Comparison of ENCODE assay signal across 23 cellular contexts in the genomic region with DNA sequence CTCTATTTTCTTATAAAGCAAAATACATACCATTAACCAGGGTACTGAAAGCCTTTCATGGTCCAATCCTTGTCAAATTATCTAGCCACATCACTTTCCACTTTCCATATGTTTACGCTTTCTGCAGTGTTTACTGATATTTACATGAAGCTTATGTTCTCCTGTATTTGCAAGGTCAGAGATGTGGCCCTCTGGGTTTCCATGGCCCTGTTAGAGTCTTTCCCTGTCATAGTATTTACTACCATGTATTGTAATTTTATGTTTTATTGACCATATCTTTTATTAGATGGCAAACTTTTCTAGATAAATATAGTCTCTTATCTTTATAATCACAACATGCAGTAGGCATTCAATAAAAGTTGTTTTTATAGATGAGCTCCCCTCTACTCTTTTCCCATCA.
"Had no signal": no experiment of that assay in that cellular context is flagged by ENCODE, and none has a peak within 500 bp of the region (broad histone marks: within the 10 kb centered on the region; RNA-seq: fewer than 3 reads in every experiment).

No MANE protein-coding gene starts in this region.

- H3K27me3 ChIP-seq: esophagus squamous epithelium, pancreas, testis, tibial nerve, upper lobe of right lung, vagina had no signal

- H3K36me3 Mint-ChIP-seq: naive B cell; stimulated activated effector memory CD8-positive, alpha-beta T cell treated with anti-CD3 and anti-CD28 coated beads, Interleukin-12 subunit alpha, Interleukin-12 subunit beta, amount 100 ng/mL, for 72 hours had no signal

- H3K9me3 Mint-ChIP-seq: stimulated activated effector memory CD8-positive, alpha-beta T cell treated with anti-CD3 and anti-CD28 coated beads, Interleukin-12 subunit alpha, Interleukin-12 subunit beta, amount 100 ng/mL, for 72 hours; stimulated activated naive CD8-positive, alpha-beta T cell treated with anti-CD3 and anti-CD28 coated beads, Interleukin-15, Interleukin-2, amounts not matched to agents 100 ng/mL and 50 ng/mL, for 24 hours had no signal

- DNase-seq: dermis blood vessel endothelial cell; esophagus squamous epithelium; foreskin fibroblast; kidney; left cardiac atrium; left ventricle myocardium inferior; lower lobe of right lung; mesendoderm; naive B cell; occipital lobe; pancreas; right cardiac atrium; stimulated activated CD4-positive, alpha-beta T cell treated with anti-CD3 and anti-CD28 coated beads, Interleukin-4, amount 100 ng/mL, for 1 hour; stimulated activated CD8-positive, alpha-beta memory T cell treated with anti-CD3 and anti-CD28 coated beads, Interleukin-4, amount 100 ng/mL, for 48 hours; testis; upper lobe of right lung had no signal

- H3K4me2 ChIP-seq: smooth muscle cell had no signal

- H3K36me3 ChIP-seq: esophagus squamous epithelium, left ventricle myocardium inferior, lower lobe of right lung, pancreas, tibial nerve, upper lobe of right lung, vagina had no signal

- H3K27ac ChIP-seq: left ventricle myocardium inferior, lower lobe of right lung, pancreas, testis, tibial nerve, upper lobe of right lung had no signal

- H3K9me3 ChIP-seq: lower lobe of right lung, pancreas, testis, upper lobe of right lung, vagina had no signal

- H3K4me3 Mint-ChIP-seq: naive B cell; nephron; stimulated activated effector memory CD8-positive, alpha-beta T cell treated with anti-CD3 and anti-CD28 coated beads, Interleukin-12 subunit alpha, Interleukin-12 subunit beta, amount 100 ng/mL, for 72 hours; stimulated activated naive CD8-positive, alpha-beta T cell treated with anti-CD3 and anti-CD28 coated beads, Interleukin-15, Interleukin-2, amounts not matched to agents 100 ng/mL and 50 ng/mL, for 24 hours had no signal

- H3K27ac Mint-ChIP-seq: naive B cell; nephron; progenitor cell of endocrine pancreas; stimulated activated effector memory CD8-positive, alpha-beta T cell treated with anti-CD3 and anti-CD28 coated beads, Interleukin-12 subunit alpha, Interleukin-12 subunit beta, amount 100 ng/mL, for 72 hours; stimulated activated naive CD8-positive, alpha-beta T cell treated with anti-CD3 and anti-CD28 coated beads, Interleukin-15, Interleukin-2, amounts not matched to agents 100 ng/mL and 50 ng/mL, for 24 hours had no signal

- H3K4me3 ChIP-seq: esophagus squamous epithelium, left ventricle myocardium inferior, lower lobe of right lung, pancreas, smooth muscle cell, testis, tibial nerve, upper lobe of right lung, vagina had no signal

- H3K4me1 Mint-ChIP-seq: stimulated activated effector memory CD8-positive, alpha-beta T cell treated with anti-CD3 and anti-CD28 coated beads, Interleukin-12 subunit alpha, Interleukin-12 subunit beta, amount 100 ng/mL, for 72 hours had no signal

- H3K4me1 ChIP-seq: esophagus squamous epithelium, left ventricle myocardium inferior, lower lobe of right lung, pancreas, upper lobe of right lung had no signal
